Comparison of ENCODE assay signal across 19 cellular contexts in the genomic region with DNA sequence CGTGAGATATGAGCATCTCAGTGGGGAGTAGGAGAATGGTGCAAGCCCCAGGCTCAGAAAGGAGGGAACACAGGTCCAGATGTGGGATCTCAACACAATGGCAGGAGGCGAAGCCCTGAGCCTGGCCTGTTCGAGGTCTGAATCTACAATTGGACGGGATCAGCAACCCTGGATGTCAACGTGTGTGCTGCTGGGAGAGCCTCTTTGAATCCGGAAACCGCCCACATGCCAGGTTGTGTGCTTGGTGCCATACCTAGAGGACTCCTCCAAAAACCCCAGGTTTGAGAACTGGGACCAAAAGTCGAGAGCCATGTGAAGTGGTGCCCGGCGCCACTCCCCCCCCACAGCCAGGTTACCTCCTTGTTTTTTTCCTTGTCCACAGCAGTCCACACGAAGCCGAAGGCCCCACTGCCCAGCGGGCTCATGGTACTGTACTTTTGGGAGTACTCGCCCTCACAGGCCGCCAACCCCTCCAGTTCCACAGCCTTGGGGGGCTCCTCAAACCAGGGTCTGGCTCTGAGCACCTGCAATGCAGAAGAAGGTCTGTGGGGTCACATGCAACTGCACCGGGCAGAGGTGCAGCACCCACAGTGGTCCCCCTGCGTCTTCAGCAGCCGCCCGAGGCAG.
"Had no signal": no experiment of that assay in that cellular context is flagged by ENCODE, and none has a peak within 500 bp of the region (broad histone marks: within the 10 kb centered on the region; RNA-seq: fewer than 3 reads in every experiment).

No MANE protein-coding gene starts in this region.

- H3K9me3 ChIP-seq: left lung, mucosa of descending colon, psoas muscle had no signal

- H3K27me3 Mint-ChIP-seq: brain, naive B cell had no signal

- ATAC-seq: left lung, mucosa of descending colon, psoas muscle, right cardiac atrium had no signal

- FAIRE-seq: islet of Langerhans, small intestine had no signal

- H3K4me1 ChIP-seq: left lung, psoas muscle had no signal

- H3K4me3 ChIP-seq: dorsolateral prefrontal cortex, left lung, mucosa of descending colon, psoas muscle had no signal

- H3K27ac ChIP-seq: dorsolateral prefrontal cortex, left lung, psoas muscle had no signal

- DNase-seq: activated CD4-positive, alpha-beta T cell treated with anti-CD3 and anti-CD28 coated beads, Interleukin-2, amount 50 U/mL, for 4 hours; activated CD4-positive, CD25-positive, alpha-beta regulatory T cell treated with anti-CD3 and anti-CD28 coated beads, Interleukin-2, amount 50 U/mL, for 72 hours; activated T-cell treated with anti-CD3 and anti-CD28 coated beads for 4 hours; central memory CD4-positive, alpha-beta T cell; dorsolateral prefrontal cortex; foreskin fibroblast; hippocampal formation; mucosa of descending colon; naive B cell; small intestine; stimulated activated CD4-positive, alpha-beta T cell treated with anti-CD3 and anti-CD28 coated beads, Interleukin-15, amount 100 ng/mL, for 24 hours; stimulated activated CD4-positive, alpha-beta T cell treated with anti-CD3 and anti-CD28 coated beads, Interleukin-2, amount 100 ng/mL, for 48 hours; T-helper 1 cell had no signal

- H3K4me1 Mint-ChIP-seq: brain, neural crest cell had no signal

- H3K4me3 Mint-ChIP-seq: brain, naive B cell, neural crest cell had no signal

- H3K9me3 Mint-ChIP-seq: brain, naive B cell had no signal

- H3K27me3 ChIP-seq: dorsolateral prefrontal cortex, left lung had no signal
